19 cellular contexts compared by ENCODE assay signal in genomic region chr12:67096533-67097318, GRCh38.
A peak's percentile ranks its signal among the peaks of the same experiment; 100 is the strongest.
DNase-seq lines count a peak whose midpoint lies in the region; ATAC-seq and TF ChIP-seq lines count a peak whose summit lies in the region.
"Had no signal": no experiment of that assay in that cellular context is flagged by ENCODE, and none has a peak within 500 bp of the region (broad histone marks: within the 10 kb centered on the region; RNA-seq: fewer than 3 reads in every experiment).

No MANE protein-coding gene starts in this region.

- no peak overlapping the region for H3K9ac ChIP-seq in SK-N-SH

- H3K27me3 Mint-ChIP-seq in immature natural killer cell (ENCODE audit: low read depth in 3 of 3): peaks cover 0 to 3% (median 0%) of the 10 kb centered on the region in 3 donors

- no peaks in the 10 kb centered on the region for H3K27me3 ChIP-seq in SK-N-SH (ENCODE audit: insufficient read depth)
- H3K27me3 ChIP-seq: spleen, tibial nerve had no signal

- H3K4me1 ChIP-seq in SK-N-SH (ENCODE audit: control insufficient read depth in 1 of 2, insufficient read depth in 2 of 2, low read depth in 1 of 2, low read length in 1 of 2): no peaks in the 10 kb centered on the region
- H3K4me1 ChIP-seq: Caco-2, SJSA1, spleen, tibial nerve had no signal

- no peak overlapping the region for H3K4me2 ChIP-seq in SK-N-SH

- no peaks in the 10 kb centered on the region for H3K79me2 ChIP-seq in SK-N-SH (ENCODE audit: insufficient read depth)

- H3K36me3 Mint-ChIP-seq in immature natural killer cell: no peaks in the 10 kb centered on the region
- H3K36me3 Mint-ChIP-seq: activated naive CD8-positive, alpha-beta T cell treated with anti-CD3 and anti-CD28 coated beads, Interleukin-2, amount 10 ng/mL, durations not matched to agents 7 days and 5 days had no signal

- H3K4me3 Mint-ChIP-seq in immature natural killer cell: no peak overlapping the region
- H3K4me3 Mint-ChIP-seq: activated naive CD8-positive, alpha-beta T cell treated with anti-CD3 and anti-CD28 coated beads, Interleukin-2, amount 10 ng/mL, durations not matched to agents 7 days and 5 days; neural crest cell had no signal

- H3K27ac Mint-ChIP-seq in immature natural killer cell: no peak overlapping the region
- H3K27ac Mint-ChIP-seq: activated naive CD8-positive, alpha-beta T cell treated with anti-CD3 and anti-CD28 coated beads, Interleukin-2, amount 10 ng/mL, durations not matched to agents 7 days and 5 days had no signal

- CTCF ChIA-PET in SK-N-SH (lab: Yijun Ruan, JAX): no interaction called here

- H3K9me2 ChIP-seq in SK-N-SH: no peaks in the 10 kb centered on the region

- TF ChIP-seq RAD21 in SK-N-SH (IDR thresholded peaks at IDR 0.05; ENCODE audit: low read length): no peak

- TF ChIP-seq EP300 in SK-N-SH (IDR thresholded peaks at IDR 0.05; ENCODE audit: borderline replicate concordance in 1 of 2, low read depth in 1 of 2, low read length in 1 of 2): no peak

- no peak for TF ChIP-seq CTCF in SK-N-SH (IDR thresholded peaks at IDR 0.05)

- POLR2A ChIA-PET in SK-N-SH (lab: Yijun Ruan, JAX): no interaction called here

- no peak overlapping the region for H3K4me3 ChIP-seq in SK-N-SH (ENCODE audit: low read depth in 2 of 2, low read length in 1 of 2)
- H3K4me3 ChIP-seq: SJSA1, spleen, tibial nerve had no signal

- no peak overlapping the region for H3K27ac ChIP-seq in SK-N-SH (ENCODE audit: low read depth in 2 of 2, low read length in 1 of 2)
- H3K27ac ChIP-seq: 22Rv1, SJSA1, tibial nerve, VCaP had no signal

- H3K4me1 Mint-ChIP-seq in immature natural killer cell: no peaks in the 10 kb centered on the region
- H3K4me1 Mint-ChIP-seq: activated naive CD8-positive, alpha-beta T cell treated with anti-CD3 and anti-CD28 coated beads, Interleukin-2, amount 10 ng/mL, durations not matched to agents 7 days and 5 days; neural crest cell had no signal

- no peaks in the 10 kb centered on the region for H3K36me3 ChIP-seq in SK-N-SH (replicated peaks in 1 of 2; ENCODE audit: control insufficient read depth in 1 of 2, insufficient read depth in 2 of 2, low read length in 1 of 2)
- H3K36me3 ChIP-seq: SJSA1, spleen, tibial nerve had no signal

- H3K9me3 Mint-ChIP-seq in immature natural killer cell: peaks cover 0 to 1% (median 0%) of the 10 kb centered on the region in 6 donors

- H4K20me1 ChIP-seq in SK-N-SH (ENCODE audit: insufficient read depth): no peaks in the 10 kb centered on the region

- peak; percentile 7 for DNase-seq in DMS153 (lab: John Stamatoyannopoulos, UW)
- no peak for DNase-seq in DMS153 treated with DMSO at 0.1 percent for 48 hours (lab: John Stamatoyannopoulos, UW; ENCODE audit: unreplicated experiment)
- DNase-seq in NOMO-1 (lab: John Stamatoyannopoulos, UW; ENCODE audit: unreplicated experiment in 2 of 2): peak; percentile 55 to 83
- peak; percentile 97 for DNase-seq in renal cortical epithelial cell (ENCODE audit: low read depth)
- no peak for DNase-seq in immature natural killer cell
- no peak for DNase-seq in SK-N-SH
- DNase-seq: activated naive CD8-positive, alpha-beta T cell treated with anti-CD3 and anti-CD28 coated beads, Interleukin-2, amount 10 ng/mL, durations not matched to agents 7 days and 5 days; Caco-2; GOT3; NCI-H1092 treated with DMSO at 0.1 percent for 48 hours; NCI-H446 treated with DMSO at 0.1 percent for 48 hours; spleen had no signal

- H2AFZ ChIP-seq in SK-N-SH (ENCODE audit: low read depth): no peak overlapping the region

- H3K9me3 ChIP-seq in SK-N-SH: no peaks in the 10 kb centered on the region
- H3K9me3 ChIP-seq: Caco-2, SJSA1, tibial nerve had no signal

- ATAC-seq in esophagus mucosa: peak; percentile 92
- no peak for ATAC-seq in HG02970 (IDR thresholded peaks at IDR 0.05; ENCODE audit: low FRiP score, unreplicated experiment)

- no peaks in the 10 kb centered on the region for H3F3A ChIP-seq in SK-N-SH (replicated peaks; ENCODE audit: insufficient read depth)

- 6% methylated on average over 2 of the region's 2 CpGs for WGBS in SK-N-SH (ENCODE audit: low lambda C conversion rate)

TF ChIP-seq in SK-N-SH, 30 proteins besides CTCF, POLR2A, EP300 and RAD21:
- TF ChIP-seq REST (IDR thresholded peaks at IDR 0.05; ENCODE audit: low read depth, low read length): no peak
- TF ChIP-seq USF1 (IDR thresholded peaks at IDR 0.05; ENCODE audit: borderline replicate concordance, low read depth): no peak
- TF ChIP-seq PBX3 (IDR thresholded peaks at IDR 0.05): no peak
- TF ChIP-seq GATA2 (CRISPR knock-in tag; IDR thresholded peaks at IDR 0.05): no peak
- no peak for TF ChIP-seq ELF1 (IDR thresholded peaks at IDR 0.05)
- TF ChIP-seq USF2 (IDR thresholded peaks at IDR 0.05; ENCODE audit: borderline replicate concordance, low read depth, low read length): no peak
- no peak for TF ChIP-seq RXRA (IDR thresholded peaks at IDR 0.05; ENCODE audit: borderline replicate concordance, low read depth)
- TF ChIP-seq MAX (IDR thresholded peaks at IDR 0.05; ENCODE audit: low read depth): no peak

Comparison
In these comparisons a context has a peak if more than half of its experiments do, and no peak if none do; other contexts are left out.
1. DNase-seq: peak in DMS153 (single experiment), NOMO-1 (2 of 2) and renal cortical epithelial cell (single experiment); none in DMS153 treated with DMSO at 0.1 percent for 48 hours (single experiment), immature natural killer cell (0 of 3) and SK-N-SH (single experiment).